Comparison of ENCODE assay signal across 8 cellular contexts in the genomic region with DNA sequence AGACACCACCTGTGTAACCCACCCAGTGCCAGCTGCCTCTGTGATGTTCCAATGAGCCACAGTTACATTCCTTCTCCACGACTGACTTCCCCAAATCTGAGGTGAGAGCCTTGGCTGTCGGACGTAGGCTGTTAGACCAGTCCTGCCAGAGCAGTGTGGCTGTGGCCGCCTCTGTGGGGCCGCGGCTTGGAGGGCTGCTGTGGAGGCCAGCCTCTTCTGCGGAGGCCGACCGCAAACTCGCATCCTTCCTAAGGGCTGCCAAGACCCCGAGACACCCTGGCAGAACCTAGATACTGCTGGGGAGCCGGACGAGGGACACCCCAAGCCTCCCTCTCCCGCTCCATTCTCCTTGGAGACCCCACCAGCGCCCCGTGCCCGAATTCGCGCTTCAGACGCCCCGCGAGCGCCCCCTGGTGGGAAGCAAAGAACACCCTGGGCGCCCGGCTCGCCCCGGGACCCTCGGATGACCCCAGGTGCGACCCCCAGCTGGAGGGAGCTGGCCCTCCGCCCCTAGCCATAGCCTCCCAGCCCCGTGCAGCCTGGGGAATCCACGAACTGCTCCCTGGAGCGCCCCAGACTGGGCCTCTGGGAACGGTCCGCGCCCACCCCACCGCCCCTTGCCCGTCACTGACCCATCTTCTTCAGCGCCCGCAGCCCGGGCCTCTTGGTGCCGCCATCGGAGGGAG. TPM values are rescaled to one million over a fixed set of nuclear protein-coding genes. Genes with fewer than 3 reads are reported as not detected.
A peak's percentile ranks its signal among the peaks of the same experiment; 100 is the strongest.
DNase-seq lines count a peak whose midpoint lies in the region; ATAC-seq and TF ChIP-seq lines count a peak whose summit lies in the region.

No MANE protein-coding gene starts in this region.

- TF ChIP-seq CTCF in OCI-LY1 (IDR thresholded peaks at IDR 0.05; ENCODE audit: low read length) (peak; percentile 92), sigmoid colon (IDR thresholded peaks at IDR 0.05) (peak; percentile 87 to 98 (median 95))

- H3K79me2 ChIP-seq in OCI-LY1 (ENCODE audit: insufficient read depth, low read length), result no peaks in the 10 kb centered on the region

- H3K9ac ChIP-seq in OCI-LY1 (ENCODE audit: low read length), result no peak overlapping the region

- peak overlapping the region; percentile 92 for H3K4me2 ChIP-seq in OCI-LY1 (ENCODE audit: low read length)

- H3K27me3 ChIP-seq in OCI-LY1 (ENCODE audit: insufficient read depth, low read length) (no peaks in the 10 kb centered on the region), right cardiac atrium (ENCODE audit: control insufficient read depth, insufficient read depth) (no peaks in the 10 kb centered on the region), sigmoid colon (no peaks in the 10 kb centered on the region)

- no peaks in the 10 kb centered on the region for H3K9me3 ChIP-seq in OCI-LY1 (ENCODE audit: low read length)
- no peaks in the 10 kb centered on the region for H3K9me3 ChIP-seq in right cardiac atrium (ENCODE audit: control insufficient read depth, low read length)
- H3K9me3 ChIP-seq in sigmoid colon, result no peaks in the 10 kb centered on the region

- DNase-seq in DMS53 (lab: John Stamatoyannopoulos, UW) (peak; percentile 83), DMS53 treated with DMSO at 0.1 percent for 48 hours (lab: John Stamatoyannopoulos, UW; ENCODE audit: unreplicated experiment) (no peak), right cardiac atrium (peak; percentile 65 to 86 (median 83)), sigmoid colon (peak; percentile 79)
- DNase-seq in activated naive CD4-positive, alpha-beta T cell treated with anti-CD3 and anti-CD28 coated beads, Interleukin-2, amount 50 U/mL, for 16 hours, result peak; percentile 56

- ATAC-seq in right cardiac atrium (no peak), GM21576 (IDR thresholded peaks at IDR 0.05; ENCODE audit: unreplicated experiment) (no peak), HG03469 (IDR thresholded peaks at IDR 0.05; ENCODE audit: unreplicated experiment) (no peak)

- intact Hi-C loops in right cardiac atrium (cut with DNase I), result loop anchor here in 3 of 4 donors (5.0 kb wide), 1 partner anchor 34 kb away; no protein-coding TSS in a partner anchor
- intact Hi-C loops in sigmoid colon (cut with DNase I), result loop anchor here (2.0 to 5.0 kb wide), 5 partner anchors 17 to 231 kb away; a partner anchor contains a TSS

- H4K20me1 ChIP-seq in OCI-LY1 (ENCODE audit: insufficient read depth, low read length), result no peaks in the 10 kb centered on the region

- no peaks in the 10 kb centered on the region for H3K9me2 ChIP-seq in OCI-LY1 (ENCODE audit: low read depth, low read length)

- no peak overlapping the region for H3K27ac ChIP-seq in OCI-LY1 (ENCODE audit: low read depth, low read length, poor library complexity, severe bottlenecking)
- H3K27ac ChIP-seq in right cardiac atrium (ENCODE audit: low read length), result peak overlapping the region; percentile 48
- peak overlapping the region; percentile 97 to 100 (median 100) for H3K27ac ChIP-seq in sigmoid colon

- no peaks in the 10 kb centered on the region for H3F3A ChIP-seq in OCI-LY1 (ENCODE audit: insufficient read depth, low read length)

- TF ChIP-seq POLR2A in sigmoid colon (IDR thresholded peaks at IDR 0.05), result no peak

- H2AFZ ChIP-seq in OCI-LY1 (ENCODE audit: low read length), result no peak overlapping the region

- H3K4me3 ChIP-seq in OCI-LY1 (ENCODE audit: low read depth, low read length, poor library complexity, severe bottlenecking) (peak overlapping the region; percentile 65), right cardiac atrium (ENCODE audit: low read length) (peak overlapping the region; percentile 94), sigmoid colon (peak overlapping the region; percentile 80 to 99 (median 84))

- no peak for TF ChIP-seq EP300 in sigmoid colon (IDR thresholded peaks at IDR 0.05)

- H3K36me3 ChIP-seq in OCI-LY1 (ENCODE audit: insufficient read depth, low read length) (no peaks in the 10 kb centered on the region), sigmoid colon (no peaks in the 10 kb centered on the region)

- WGBS in right cardiac atrium, result 10% methylated on average over 43 of the region's 43 CpGs
- WGBS in sigmoid colon, 2 donors, result 7 to 10% methylated on average over 43 of the region's 43 CpGs

- H3K4me1 ChIP-seq in OCI-LY1 (ENCODE audit: insufficient read depth, low read length, severe bottlenecking) (peaks cover 17% of the 10 kb centered on the region), right cardiac atrium (ENCODE audit: control insufficient read depth, insufficient read depth, low read length) (peaks cover 6% of the 10 kb centered on the region), sigmoid colon (peaks cover 0 to 67% (median 61%) of the 10 kb centered on the region in 4 donors)

RNA-seq across cellular contexts. Expression of a gene that starts 0.6 kb away (rescaled TPM):
- 100 to 1,000 TPM in 3 of 4 donors, 10 to 100 TPM in 1; 94.2 to 164 (median 138) TPM for total RNA-seq in right cardiac atrium
- 100 TPM for polyA plus RNA-seq in right cardiac atrium
- 10 to 100 TPM; 27.4 to 45.7 (median 33.9) TPM for total RNA-seq in sigmoid colon
- polyA plus RNA-seq in sigmoid colon, result 100 to 1,000 TPM; 114 to 274 (median 137) TPM

RNA-seq across cellular contexts. Expression of a gene that starts 3.7 kb away (rescaled TPM):
- total RNA-seq in right cardiac atrium, result 10 to 100 TPM; 11.9 to 14.8 (median 12.6) TPM
- polyA plus RNA-seq in right cardiac atrium, result 12.0 TPM
- 10 to 100 TPM; 20.0 to 24.9 (median 21.9) TPM for total RNA-seq in sigmoid colon
- polyA plus RNA-seq in sigmoid colon, result 10 to 100 TPM; 13.2 to 36.5 (median 20.1) TPM

RNA-seq across cellular contexts. Expression of a gene that starts 16.5 kb away (rescaled TPM):
- 10 to 100 TPM; 37.1 to 42.6 (median 40.6) TPM for total RNA-seq in right cardiac atrium
- 21.2 TPM for polyA plus RNA-seq in right cardiac atrium
- total RNA-seq in sigmoid colon, result 10 to 100 TPM; 41.0 to 60.9 (median 49.4) TPM
- polyA plus RNA-seq in sigmoid colon, result 10 to 100 TPM; 21.6 to 38.8 (median 24.7) TPM

RNA-seq across cellular contexts. Expression of a gene that starts 29.9 kb away (rescaled TPM):
- total RNA-seq in right cardiac atrium (1 to 10 TPM; 3.5 to 8.2 (median 6.6) TPM), sigmoid colon (10 to 100 TPM in 2 of 4 donors, 1 to 10 TPM in 2; 7.5 to 14.7 (median 11.2) TPM)
- polyA plus RNA-seq in right cardiac atrium (6.5 TPM), sigmoid colon (1 to 10 TPM; 1.8 to 7.8 (median 6.6) TPM)
